In the genomic region with DNA sequence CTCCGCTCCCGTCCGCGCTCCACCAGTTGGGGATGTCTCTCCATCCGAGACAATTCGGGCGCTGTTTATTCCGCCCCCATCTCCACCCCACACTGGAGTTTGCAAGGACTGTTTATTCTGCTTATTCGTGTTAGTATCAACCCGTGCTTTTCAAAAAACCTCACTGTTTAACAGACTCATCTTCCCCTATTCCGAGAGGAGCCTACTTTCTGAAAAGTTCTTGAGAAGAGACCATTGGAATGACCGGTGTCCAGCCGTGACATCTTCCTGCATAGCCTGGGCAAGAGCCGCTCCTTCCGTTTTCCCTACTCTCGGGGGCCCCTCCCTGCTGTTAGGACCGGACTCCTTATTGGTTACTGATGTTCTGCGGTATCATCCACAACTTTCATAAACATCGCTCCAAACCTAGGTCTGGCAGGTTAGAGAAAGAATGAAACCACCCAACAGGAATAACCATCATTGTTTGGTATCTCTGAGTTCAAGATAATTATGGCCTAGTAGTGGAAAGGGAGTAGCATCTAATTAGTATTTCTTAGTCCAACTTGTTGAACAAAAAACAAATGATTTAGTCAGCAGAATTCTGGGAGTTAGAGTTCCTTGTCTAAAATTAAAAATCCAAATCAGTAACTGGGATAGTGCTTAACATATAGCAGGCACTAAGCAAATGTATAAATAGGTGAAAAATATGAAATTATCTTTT, we compare ENCODE assay signal across 8 cellular contexts. TPM values are rescaled to one million over a fixed set of nuclear protein-coding genes. Genes with fewer than 3 reads are reported as not detected.
DNase-seq lines count a peak whose midpoint lies in the region; ATAC-seq and TF ChIP-seq lines count a peak whose summit lies in the region.

No MANE protein-coding gene starts in this region.

- DNase-seq in AG08396 (ENCODE audit: low spot score) (peak; percentile 86), NCI-H460 (ENCODE audit: extremely low read depth, low read depth) (peak; percentile 71), lower lobe of right lung (peak; percentile 84)
- DNase-seq in activated CD4-positive, alpha-beta T cell treated with anti-CD3 and anti-CD28 coated beads, Interleukin-2, amount 50 U/mL, for 48 hours: peak; percentile 46 to 64
- DNase-seq in stimulated activated CD8-positive, alpha-beta memory T cell treated with anti-CD3 and anti-CD28 coated beads, Interleukin-12 subunit alpha, Interleukin-12 subunit beta, amount 100 ng/mL, for 1 hour (ENCODE audit: low read depth): peak; percentile 13

- H3K4me1 ChIP-seq in endocrine pancreas (ENCODE audit: control insufficient read depth, insufficient read depth, low read length) (peaks cover 4% of the 10 kb centered on the region), lower lobe of right lung (peaks cover 22% of the 10 kb centered on the region)

- H3K9ac ChIP-seq in endocrine pancreas (ENCODE audit: control insufficient read depth, insufficient read depth, low read length): peak overlapping the region; percentile 95

- H3K27me3 ChIP-seq in endocrine pancreas (ENCODE audit: control insufficient read depth, insufficient read depth, low read length) (no peaks in the 10 kb centered on the region), lower lobe of right lung (ENCODE audit: low read depth) (no peaks in the 10 kb centered on the region)

- no peaks in the 10 kb centered on the region for H3K36me3 ChIP-seq in endocrine pancreas (ENCODE audit: control insufficient read depth, insufficient read depth, low read length)
- H3K36me3 ChIP-seq in lower lobe of right lung: peaks cover 3% of the 10 kb centered on the region

- peak overlapping the region; percentile 52 for H3K4me3 ChIP-seq in endocrine pancreas (ENCODE audit: control insufficient read depth, insufficient read depth, low read length)
- peak overlapping the region; percentile 88 for H3K4me3 ChIP-seq in lower lobe of right lung

- TF ChIP-seq CTCF in lower lobe of right lung (IDR thresholded peaks at IDR 0.05): no peak

- no peaks in the 10 kb centered on the region for H3K9me3 ChIP-seq in endocrine pancreas (ENCODE audit: control insufficient read depth, low read length)
- H3K9me3 ChIP-seq in lower lobe of right lung: no peaks in the 10 kb centered on the region

- intact Hi-C loops in lower lobe of right lung (cut with DNase I): no loop called here

- peak overlapping the region; percentile 97 for H3K27ac ChIP-seq in lower lobe of right lung

- ATAC-seq in GM18511 (IDR thresholded peaks at IDR 0.05; ENCODE audit: unreplicated experiment) (peak; percentile 32), HG03175 (IDR thresholded peaks at IDR 0.05; ENCODE audit: unreplicated experiment) (peak; percentile 15), lower lobe of right lung (peak; percentile 85 to 86)

RNA-seq across cellular contexts. Expression of a gene that starts 0.8 kb away (rescaled TPM):
- 52.1 and 52.2 TPM in 2 replicates for total RNA-seq in NCI-H460 (2014; rRNA removed; shearing (Covaris generic))
- polyA plus RNA-seq in NCI-H460 (2014; cell fraction: nucleus; rRNA removed): 36.5 and 55.1 TPM in 2 replicates
- total RNA-seq in lower lobe of right lung: 54.4 TPM

RNA-seq across cellular contexts. Expression of a gene that starts 34.6 kb away (rescaled TPM):
- not detected in 2 replicates for total RNA-seq in NCI-H460 (2014; rRNA removed; shearing (Covaris generic))
- not detected in 2 replicates for polyA plus RNA-seq in NCI-H460 (2014; cell fraction: nucleus; rRNA removed)
- total RNA-seq in lower lobe of right lung: not detected

RNA-seq across cellular contexts. Expression of a gene that starts 55.2 kb away (rescaled TPM):
- 17.0 and 23.7 TPM in 2 replicates for total RNA-seq in NCI-H460 (2014; rRNA removed; shearing (Covaris generic))
- polyA plus RNA-seq in NCI-H460 (2014; cell fraction: nucleus; rRNA removed): 51.7 and 75.6 TPM in 2 replicates
- total RNA-seq in lower lobe of right lung: 41.0 TPM

Comparison
In these comparisons a context has a peak if more than half of its experiments do, and no peak if none do; other contexts are left out.
1. Peak in every context shown above with its lines: DNase-seq, ATAC-seq, H3K4me3 ChIP-seq and H3K27ac ChIP-seq.
2. DNase-seq: peak in every context shown above with its lines; median percentile 86 in AG08396; 84 in lower lobe of right lung; 71 in NCI-H460; 55 in activated CD4-positive, alpha-beta T cell treated with anti-CD3 and anti-CD28 coated beads, Interleukin-2, amount 50 U/mL, for 48 hours; 13 in stimulated activated CD8-positive, alpha-beta memory T cell treated with anti-CD3 and anti-CD28 coated beads, Interleukin-12 subunit alpha, Interleukin-12 subunit beta, amount 100 ng/mL, for 1 hour.
3. ATAC-seq: peak in every context shown above with its lines; median percentile 86 in lower lobe of right lung; 32 in GM18511; 15 in HG03175.